ENCODE assay signal across 1 cellular context in the genomic region with DNA sequence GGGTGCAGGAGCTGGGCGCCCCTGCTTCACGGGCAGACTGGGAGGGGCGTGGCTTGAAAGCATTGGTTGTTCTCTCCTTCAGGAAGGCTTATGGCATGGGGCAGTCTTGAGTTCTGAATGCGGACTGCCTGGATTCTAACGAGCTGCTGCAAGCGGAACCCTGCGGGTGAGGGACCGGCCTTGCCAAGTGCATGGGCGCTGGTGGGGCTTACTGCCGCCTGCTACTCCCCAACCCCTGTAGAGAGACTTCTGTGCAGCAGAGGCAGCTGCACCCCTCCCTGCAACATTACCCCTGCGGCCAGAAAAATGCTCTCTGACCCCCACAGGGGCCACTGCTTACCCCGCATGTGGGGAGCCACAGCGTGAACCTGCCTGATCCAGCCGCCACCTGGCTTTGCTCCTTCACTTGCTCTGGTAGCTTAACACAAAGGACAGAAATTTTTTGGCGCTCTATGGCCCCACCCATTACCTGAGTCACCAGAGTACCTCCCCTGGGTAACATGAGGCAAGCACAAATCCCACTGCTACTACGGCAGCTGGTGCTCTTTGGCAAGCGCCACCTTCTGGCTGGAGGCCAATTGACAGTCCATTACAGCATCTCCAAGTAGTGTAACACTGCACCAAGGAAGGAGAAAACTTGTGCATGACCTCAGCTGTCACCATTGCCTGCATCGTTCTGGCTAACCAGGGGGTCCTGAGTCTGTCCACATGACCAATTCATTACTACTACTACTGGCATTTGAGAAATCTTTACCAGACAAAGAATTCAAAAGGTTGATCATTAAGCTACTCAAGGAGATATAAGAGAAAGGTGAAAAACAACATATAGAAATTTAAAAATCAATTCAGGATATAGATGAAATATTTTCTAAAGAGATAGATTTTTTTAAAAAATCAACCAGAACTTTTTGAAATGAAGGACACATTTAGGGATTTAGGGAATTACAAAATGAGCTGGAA.
TF ChIP-seq lines count a peak whose summit lies in the region.

No MANE protein-coding gene starts in this region.

TF ChIP-seq in GM23338, 12 proteins besides CTCF, POLR2A, EP300 and RAD21 (continued from another document):
- TF ChIP-seq ZNF462 (CRISPR knock-in tag; IDR thresholded peaks at IDR 0.05), result peak; percentile 36; the same call in 1 of the 2 replicates
- TF ChIP-seq ZNF331 (CRISPR knock-in tag; IDR thresholded peaks at IDR 0.05; ENCODE audit: low read depth), result no peak
- no peak for TF ChIP-seq EZH2phosphoT487 (IDR thresholded peaks at IDR 0.05; ENCODE audit: unreplicated experiment)
- no peak; the same call in 1 of the 2 replicates for TF ChIP-seq ZNF114 (CRISPR knock-in tag; IDR thresholded peaks at IDR 0.05)
- no peak for TF ChIP-seq EZH2 (IDR thresholded peaks at IDR 0.05; ENCODE audit: low read depth, unreplicated experiment)
